Comparison of ENCODE assay signal across 7 cellular contexts in the genomic region with DNA sequence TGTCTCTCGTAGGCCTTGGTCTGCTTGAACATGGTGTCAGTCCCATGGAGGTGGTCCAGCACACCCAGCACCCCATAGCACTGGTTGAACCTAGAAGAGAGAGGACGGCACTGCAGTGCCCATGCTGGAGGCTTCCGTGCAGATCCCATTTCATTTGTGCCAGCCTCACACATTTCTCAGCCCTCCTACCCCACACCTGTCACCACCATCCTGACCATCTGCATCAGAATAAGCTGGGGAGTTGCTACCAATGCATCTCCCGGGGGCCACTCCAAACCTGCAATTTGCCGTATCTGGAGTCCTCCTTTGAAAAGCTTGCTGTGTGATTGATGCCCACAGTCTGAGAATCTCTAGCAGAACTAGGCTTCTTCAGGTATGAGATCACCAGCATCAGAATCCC. TPM values are rescaled to one million over a fixed set of nuclear protein-coding genes. Genes with fewer than 3 reads are reported as not detected.
"Had no signal": no experiment of that assay in that cellular context is flagged by ENCODE, and none has a peak within 500 bp of the region (broad histone marks: within the 10 kb centered on the region; RNA-seq: fewer than 3 reads in every experiment).

No MANE protein-coding gene starts in this region.

- H3K4me2 ChIP-seq: neural progenitor cell had no signal

- H3K9me3 ChIP-seq: ovary had no signal

- H3K36me3 ChIP-seq: neural progenitor cell, ovary had no signal

- H3K27ac ChIP-seq: neural progenitor cell, ovary, skin epidermis had no signal

- H3K4me3 Mint-ChIP-seq: activated CD8-positive, alpha-beta T cell treated with anti-CD3 and anti-CD28 coated beads, Interleukin-2, amount 10 ng/mL, durations not matched to agents 7 days and 5 days; neural progenitor cell had no signal

- H3K9ac ChIP-seq: neural progenitor cell had no signal

- H3K9me3 Mint-ChIP-seq: neural progenitor cell had no signal

- ATAC-seq: activated CD8-positive, alpha-beta T cell treated with anti-CD3 and anti-CD28 coated beads, Interleukin-2, amount 10 ng/mL, durations not matched to agents 7 days and 5 days had no signal

- DNase-seq: activated CD8-positive, alpha-beta memory T cell treated with anti-CD3 and anti-CD28 coated beads, Interleukin-2, amount 50 U/mL, for 4 hours; activated CD8-positive, alpha-beta T cell treated with anti-CD3 and anti-CD28 coated beads, Interleukin-2, amount 10 ng/mL, durations not matched to agents 7 days and 5 days; dermis blood vessel endothelial cell; head of caudate nucleus; ovary had no signal

- H3K27me3 ChIP-seq: neural progenitor cell, ovary had no signal

- H3K4me3 ChIP-seq: neural progenitor cell, ovary, skin epidermis had no signal

- H3K27ac Mint-ChIP-seq: neural progenitor cell had no signal

- H2AFZ ChIP-seq: neural progenitor cell had no signal

RNA-seq across cellular contexts. Expression of a gene that starts 30.0 kb away (rescaled TPM):
- total RNA-seq: activated CD8-positive, alpha-beta T cell treated with anti-CD3 and anti-CD28 coated beads, Interleukin-2, amount 10 ng/mL, durations not matched to agents 7 days and 5 days had no signal
